In genomic region chr2:1571477-1572417, GRCh38 we compare ENCODE assay signal across 23 cellular contexts.
DNase-seq lines count a peak whose midpoint lies in the region; ATAC-seq, FAIRE-seq and TF ChIP-seq lines count a peak whose summit lies in the region.
"Had no signal": no experiment of that assay in that cellular context is flagged by ENCODE, and none has a peak within 500 bp of the region (broad histone marks: within the 10 kb centered on the region; RNA-seq: fewer than 3 reads in every experiment).

No MANE protein-coding gene starts in this region.

- DNase-seq in heart left ventricle (peak in 1 of 5 donors; percentile 23), Right ventricle myocardium superior (no peak), heart right ventricle (no peak), posterior vena cava (ENCODE audit: low spot score) (peak; percentile 71), GM12891 (ENCODE audit: insufficient read length, low spot score) (no peak)
- DNase-seq: CD4-positive, alpha-beta memory T cell; Karpas-422; NCI-H1048; NCI-H1436 treated with DMSO at 0.1 percent for 48 hours; NCI-H2029; NCI-H526; NK-92 treated with Interleukin-12 subunit alpha and Interleukin-12 subunit beta, amount 100 ng/mL, for 24 hours; Peyer's patch; SHP77 treated with DMSO at 0.1 percent for 48 hours; SK-N-SH had no signal

- intact Hi-C loops in heart left ventricle (cut with DNase I), result no loop called here
- intact Hi-C loops in Right ventricle myocardium superior (cut with DNase I), result no loop called here
- intact Hi-C loops in heart right ventricle (cut with DNase I), result no loop called here
- intact Hi-C loops in posterior vena cava (cut with DNase I), result no loop called here

- no peak overlapping the region for H3K4me3 ChIP-seq in heart left ventricle
- no peak overlapping the region for H3K4me3 ChIP-seq in heart right ventricle
- H3K4me3 ChIP-seq: A549, GM12878, HAP-1, MG63, Peyer's patch had no signal

- TF ChIP-seq POLR2A in heart left ventricle (IDR thresholded peaks at IDR 0.05) (no peak), GM12891 (IDR thresholded peaks at IDR 0.05; ENCODE audit: low read depth, low read length) (no peak)

- FAIRE-seq in GM12891 (lab: Jason Lieb, UNC), result no peak
- FAIRE-seq: A549, GM12878 had no signal

- no peak for ATAC-seq in heart left ventricle
- no peak for ATAC-seq in Right ventricle myocardium superior (ENCODE audit: poor library complexity)
- ATAC-seq in heart right ventricle, result peak in 1 of 8 donors; percentile 13
- no peak for ATAC-seq in GM18907 (IDR thresholded peaks at IDR 0.05; ENCODE audit: unreplicated experiment)
- ATAC-seq in GM21367 (IDR thresholded peaks at IDR 0.05; ENCODE audit: unreplicated experiment), result no peak
- ATAC-seq in HG03280 (IDR thresholded peaks at IDR 0.05; ENCODE audit: unreplicated experiment), result no peak
- ATAC-seq: A549, GM12878 had no signal

- H3K27me3 ChIP-seq in heart left ventricle (no peaks in the 10 kb centered on the region), heart right ventricle (no peaks in the 10 kb centered on the region)
- H3K27me3 ChIP-seq: MG63, Peyer's patch had no signal

- no peaks in the 10 kb centered on the region for H3K9me3 ChIP-seq in heart left ventricle
- no peaks in the 10 kb centered on the region for H3K9me3 ChIP-seq in heart right ventricle
- H3K9me3 ChIP-seq: HAP-1, MG63, SK-N-SH had no signal

- TF ChIP-seq CTCF in heart left ventricle (IDR thresholded peaks at IDR 0.05) (no peak), heart right ventricle (IDR thresholded peaks at IDR 0.05) (no peak)

- WGBS in heart left ventricle, 4 donors, result 74 to 81% (median 80%) methylated on average over 16 to 17 of the region's 17 CpGs
- 80 to 81% methylated on average over 17 of the region's 17 CpGs for WGBS in heart right ventricle, 2 donors

- H3K36me3 ChIP-seq in heart left ventricle (no peaks in the 10 kb centered on the region), heart right ventricle (no peaks in the 10 kb centered on the region)
- H3K36me3 ChIP-seq: HAP-1, MG63, Peyer's patch had no signal

- H3K27ac ChIP-seq in heart left ventricle (peak overlapping the region in 8 of 12 donors; percentile 41 to 78 (median 62)), heart right ventricle (peak overlapping the region in 8 of 10 donors; percentile 26 to 79 (median 52))
- H3K27ac ChIP-seq: A549, HL-60, Peyer's patch had no signal

- H3K4me1 ChIP-seq in heart left ventricle (peaks cover 0 to 19% (median 11%) of the 10 kb centered on the region in 12 donors), heart right ventricle (peaks cover 0 to 24% (median 15%) of the 10 kb centered on the region in 9 donors)
- H3K4me1 ChIP-seq: A549, HAP-1, Peyer's patch had no signal

TF ChIP-seq in GM12891, 5 proteins besides CTCF, POLR2A, EP300 and RAD21:
- TF ChIP-seq TAF1 (IDR thresholded peaks at IDR 0.05; ENCODE audit: low read depth, low read length), result no peak
- TF ChIP-seq PAX5 (IDR thresholded peaks at IDR 0.05; ENCODE audit: insufficient read depth, low read length, severe bottlenecking), result no peak
- no peak for TF ChIP-seq POU2F2 (IDR thresholded peaks at IDR 0.05; ENCODE audit: low read depth, low read length)
- TF ChIP-seq SPI1 (IDR thresholded peaks at IDR 0.05; ENCODE audit: low read depth, low read length), result no peak
- TF ChIP-seq POLR2AphosphoS5 (IDR thresholded peaks at IDR 0.05; ENCODE audit: low read depth, low read length), result no peak
